19 cellular contexts compared by ENCODE assay signal in the genomic region with DNA sequence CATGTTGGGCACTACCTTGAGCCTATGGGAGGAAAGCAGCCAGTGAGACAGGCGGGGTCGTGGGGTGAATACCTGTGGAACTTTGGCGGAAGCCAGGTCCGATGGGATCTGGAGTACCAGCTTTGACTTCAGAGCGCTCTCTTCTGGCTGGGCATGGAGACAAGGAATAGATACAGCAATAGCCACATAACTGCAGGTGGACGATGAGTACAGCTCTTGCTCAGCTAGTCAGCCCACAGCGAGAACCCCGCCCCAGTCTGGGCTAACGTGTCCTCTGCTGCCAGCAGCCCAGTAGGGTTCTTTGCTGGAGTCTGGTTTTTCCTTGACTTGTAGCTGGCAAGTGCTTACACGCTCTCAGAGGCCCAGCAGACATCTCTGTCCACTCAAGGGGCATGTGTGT.
DNase-seq lines count a peak whose midpoint lies in the region; ATAC-seq and TF ChIP-seq lines count a peak whose summit lies in the region.
"Had no signal": no experiment of that assay in that cellular context is flagged by ENCODE, and none has a peak within 500 bp of the region (broad histone marks: within the 10 kb centered on the region; RNA-seq: fewer than 3 reads in every experiment).

No MANE protein-coding gene starts in this region.

- intact Hi-C loops in spleen (cut with DNase I; ENCODE audit: low total_unique reads) = no loop called here

- peak overlapping the region; percentile 96 for H3K27ac Mint-ChIP-seq in glutamatergic neuron (ENCODE audit: unreplicated experiment)
- H3K27ac Mint-ChIP-seq in effector memory CD8-positive, alpha-beta T cell = no peak overlapping the region
- H3K27ac Mint-ChIP-seq: activated CD8-positive, alpha-beta memory T cell treated with anti-CD3 and anti-CD28 coated beads, Interleukin-2, amount 10 ng/mL, durations not matched to agents 7 days and 5 days; natural killer cell; stimulated activated effector memory CD8-positive, alpha-beta T cell treated with anti-CD3 and anti-CD28 coated beads, Interleukin-12 subunit alpha, Interleukin-12 subunit beta, amount 100 ng/mL, for 72 hours had no signal

- peaks cover 42% of the 10 kb centered on the region for H3K4me1 ChIP-seq in HUES64 (ENCODE audit: insufficient read depth, low read length)
- H3K4me1 ChIP-seq in spleen = peaks cover 0 to 62% (median 17%) of the 10 kb centered on the region in 6 donors

- no peak for ATAC-seq in HG03378 (IDR thresholded peaks at IDR 0.05; ENCODE audit: unreplicated experiment)
- no peak for ATAC-seq in effector memory CD8-positive, alpha-beta T cell (replicated peaks)
- ATAC-seq: activated CD8-positive, alpha-beta memory T cell treated with anti-CD3 and anti-CD28 coated beads, Interleukin-2, amount 10 ng/mL, durations not matched to agents 7 days and 5 days; natural killer cell; stimulated activated effector memory CD8-positive, alpha-beta T cell treated with anti-CD3 and anti-CD28 coated beads, Interleukin-12 subunit alpha, Interleukin-12 subunit beta, amount 100 ng/mL, for 72 hours had no signal

- peaks cover 31% of the 10 kb centered on the region for H3K4me1 Mint-ChIP-seq in glutamatergic neuron (ENCODE audit: low read depth, unreplicated experiment)
- peaks cover 9 to 25% of the 10 kb centered on the region in 2 donors for H3K4me1 Mint-ChIP-seq in effector memory CD8-positive, alpha-beta T cell (ENCODE audit: low read depth in 2 of 2)

- H3K27ac ChIP-seq in HUES64 (ENCODE audit: low read depth, low read length) = peak overlapping the region; percentile 91
- no peak overlapping the region for H3K27ac ChIP-seq in spleen
- H3K27ac ChIP-seq: psoas muscle, tibial artery had no signal

- H3K4me3 Mint-ChIP-seq in glutamatergic neuron (ENCODE audit: unreplicated experiment) = no peak overlapping the region
- H3K4me3 Mint-ChIP-seq in effector memory CD8-positive, alpha-beta T cell = no peak overlapping the region
- H3K4me3 Mint-ChIP-seq: activated CD8-positive, alpha-beta memory T cell treated with anti-CD3 and anti-CD28 coated beads, Interleukin-2, amount 10 ng/mL, durations not matched to agents 7 days and 5 days; natural killer cell; stimulated activated effector memory CD8-positive, alpha-beta T cell treated with anti-CD3 and anti-CD28 coated beads, Interleukin-12 subunit alpha, Interleukin-12 subunit beta, amount 100 ng/mL, for 72 hours had no signal

- WGBS in HUES64 = 74% methylated on average over 10 of the region's 10 CpGs
- 95 to 98% (median 96%) methylated on average over 8 to 10 of the region's 10 CpGs for WGBS in spleen, 5 donors

- H3K4me3 ChIP-seq in HUES64 (ENCODE audit: low read length) (no peak overlapping the region), spleen (no peak overlapping the region)
- H3K4me3 ChIP-seq: BLaER1 treated with 17β-estradiol and CSF1 and Interleukin-3, amounts not matched to agents 10 nM and 100 nM; psoas muscle; tibial artery had no signal

- TF ChIP-seq POLR2A in spleen (IDR thresholded peaks at IDR 0.05) = no peak

- no peaks in the 10 kb centered on the region for H3K36me3 ChIP-seq in HUES64 (ENCODE audit: insufficient read depth, low read length)
- H3K36me3 ChIP-seq in spleen = peaks cover 0 to 11% (median 0%) of the 10 kb centered on the region in 6 donors
- H3K36me3 ChIP-seq: tibial artery had no signal

- peaks cover 4% of the 10 kb centered on the region for H3K36me3 Mint-ChIP-seq in glutamatergic neuron (ENCODE audit: unreplicated experiment)
- peaks cover 3% of the 10 kb centered on the region for H3K36me3 Mint-ChIP-seq in effector memory CD8-positive, alpha-beta T cell (ENCODE audit: insufficient read depth)
- H3K36me3 Mint-ChIP-seq: activated CD8-positive, alpha-beta memory T cell treated with anti-CD3 and anti-CD28 coated beads, Interleukin-2, amount 10 ng/mL, durations not matched to agents 7 days and 5 days; natural killer cell; stimulated activated effector memory CD8-positive, alpha-beta T cell treated with anti-CD3 and anti-CD28 coated beads, Interleukin-12 subunit alpha, Interleukin-12 subunit beta, amount 100 ng/mL, for 72 hours had no signal

- H3K27me3 ChIP-seq in HUES64 (ENCODE audit: insufficient read depth, low read length) (no peaks in the 10 kb centered on the region), spleen (replicated peaks in 1 of 7) (no peaks in the 10 kb centered on the region)
- H3K27me3 ChIP-seq: BLaER1 treated with 17β-estradiol and CSF1 and Interleukin-3, amounts not matched to agents 10 nM and 100 nM; tibial artery had no signal

- H3K27me3 Mint-ChIP-seq in glutamatergic neuron (ENCODE audit: unreplicated experiment) = peaks cover 5% of the 10 kb centered on the region
- no peaks in the 10 kb centered on the region for H3K27me3 Mint-ChIP-seq in effector memory CD8-positive, alpha-beta T cell
- H3K27me3 Mint-ChIP-seq: activated CD8-positive, alpha-beta memory T cell treated with anti-CD3 and anti-CD28 coated beads, Interleukin-2, amount 10 ng/mL, durations not matched to agents 7 days and 5 days had no signal

- no peaks in the 10 kb centered on the region for H3K9me3 ChIP-seq in HUES64 (ENCODE audit: insufficient read depth, low read depth, low read length)
- H3K9me3 ChIP-seq in spleen = no peaks in the 10 kb centered on the region
- H3K9me3 ChIP-seq: psoas muscle, tibial artery had no signal

- peak overlapping the region; percentile 13; the same call in 1 of the 2 replicates for H3K9ac ChIP-seq in HUES64 (ENCODE audit: low read depth, low read length)
- H3K9ac ChIP-seq: BLaER1 treated with 17β-estradiol and CSF1 and Interleukin-3, amounts not matched to agents 10 nM and 100 nM had no signal

- DNase-seq in SW480 (ENCODE audit: low spot score) = peak; percentile 63
- DNase-seq in glutamatergic neuron = no peak
- peak; percentile 25 for DNase-seq in spleen
- DNase-seq in activated CD4-positive, alpha-beta T cell treated with anti-CD3 and anti-CD28 coated beads for 4 hours = no peak
- DNase-seq in effector memory CD8-positive, alpha-beta T cell = no peak
- DNase-seq in NOMO-1 treated with DMSO at 0.1 percent for 48 hours (lab: John Stamatoyannopoulos, UW; ENCODE audit: unreplicated experiment) = no peak
- DNase-seq: activated CD8-positive, alpha-beta memory T cell treated with anti-CD3 and anti-CD28 coated beads, Interleukin-2, amount 10 ng/mL, durations not matched to agents 7 days and 5 days; amniotic stem cell; GDM1; natural killer cell; NCI-H146; psoas muscle; stimulated activated CD4-positive, alpha-beta T cell treated with anti-CD3 and anti-CD28 coated beads, Interleukin-12 subunit alpha, Interleukin-12 subunit beta, amount 100 ng/mL, for 4 hours; T-helper 9 cell; tibial artery had no signal

- H3K9me3 Mint-ChIP-seq in glutamatergic neuron (ENCODE audit: unreplicated experiment) = peaks cover 22% of the 10 kb centered on the region
- H3K9me3 Mint-ChIP-seq in effector memory CD8-positive, alpha-beta T cell = no peaks in the 10 kb centered on the region
- H3K9me3 Mint-ChIP-seq: natural killer cell; stimulated activated effector memory CD8-positive, alpha-beta T cell treated with anti-CD3 and anti-CD28 coated beads, Interleukin-12 subunit alpha, Interleukin-12 subunit beta, amount 100 ng/mL, for 72 hours had no signal

- no peak for TF ChIP-seq CTCF in glutamatergic neuron (IDR thresholded peaks at IDR 0.05; ENCODE audit: partially characterized antibody, unreplicated experiment)
- TF ChIP-seq CTCF in spleen (IDR thresholded peaks at IDR 0.05 in 8 of 11, conservative IDR thresholded peaks at IDR 0.05 in 3 of 11) = no peak

Comparison
In these comparisons a context has a peak if more than half of its experiments do, and no peak if none do; other contexts are left out.
1. DNase-seq: peak in SW480 (single experiment) and spleen (single experiment); none in glutamatergic neuron (single experiment), activated CD4-positive, alpha-beta T cell treated with anti-CD3 and anti-CD28 coated beads for 4 hours (0 of 2), effector memory CD8-positive, alpha-beta T cell (0 of 3) and NOMO-1 treated with DMSO at 0.1 percent for 48 hours (single experiment).